In the genomic region with DNA sequence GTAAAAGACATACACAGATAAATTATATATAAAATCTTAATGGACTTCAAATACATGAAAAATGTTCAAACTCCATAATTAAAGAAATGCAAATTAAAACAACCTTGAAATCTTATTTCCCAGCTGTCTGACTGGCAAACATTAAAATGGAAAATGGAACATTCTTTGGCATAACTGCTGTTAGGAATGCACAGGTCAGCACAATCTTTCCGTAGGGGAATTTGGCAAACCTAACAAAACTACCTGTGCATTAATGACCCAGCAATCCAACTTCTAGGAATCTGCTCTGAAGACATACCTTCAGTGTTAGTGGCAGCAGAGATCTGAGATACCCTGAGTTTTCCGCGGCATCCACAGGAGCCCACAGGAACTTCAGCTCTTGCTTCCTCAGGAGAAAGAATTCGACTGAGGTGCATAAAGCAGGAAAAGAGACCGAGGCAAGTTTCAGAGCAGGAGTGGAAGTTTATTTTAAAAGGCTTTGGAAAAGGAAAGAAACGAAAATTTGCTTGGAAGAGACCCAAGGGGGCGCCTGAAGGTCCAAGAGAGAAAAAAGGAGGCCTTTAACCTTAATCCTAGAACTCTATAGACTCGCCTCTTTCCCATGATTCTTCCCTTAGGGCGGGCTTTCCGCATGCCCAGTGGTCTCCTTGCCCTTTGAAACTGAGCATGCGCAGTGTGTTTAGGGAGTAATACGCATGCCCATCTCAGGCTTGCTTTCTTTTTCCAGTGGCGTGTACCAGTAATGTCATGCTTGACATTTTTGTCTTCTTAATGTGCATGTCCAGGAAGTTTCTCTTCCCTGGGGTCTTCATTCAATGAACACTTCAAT, we compare ENCODE assay signal across 1 cellular context.
TF ChIP-seq lines count a peak whose summit lies in the region.

No MANE protein-coding gene starts in this region.

TF ChIP-seq in K562, 482 proteins besides CTCF, POLR2A, EP300 and RAD21 (continues in another document):
- TF ChIP-seq, protein P1, sequence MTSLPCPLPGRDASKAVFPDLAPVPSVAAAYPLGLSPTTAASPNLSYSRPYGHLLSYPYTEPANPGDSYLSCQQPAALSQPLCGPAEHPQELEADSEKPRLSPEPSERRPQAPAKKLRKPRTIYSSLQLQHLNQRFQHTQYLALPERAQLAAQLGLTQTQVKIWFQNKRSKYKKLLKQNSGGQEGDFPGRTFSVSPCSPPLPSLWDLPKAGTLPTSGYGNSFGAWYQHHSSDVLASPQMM (CRISPR knock-in tag; IDR thresholded peaks at IDR 0.05): no peak
- TF ChIP-seq NFXL1 (CRISPR knock-in tag; IDR thresholded peaks at IDR 0.05): no peak
- 0 out of 2 replicates have a peak, but pooled peaks have one; percentile 18 for TF ChIP-seq E2F3 (CRISPR knock-in tag; IDR thresholded peaks at IDR 0.05)
- TF ChIP-seq, protein P2, sequence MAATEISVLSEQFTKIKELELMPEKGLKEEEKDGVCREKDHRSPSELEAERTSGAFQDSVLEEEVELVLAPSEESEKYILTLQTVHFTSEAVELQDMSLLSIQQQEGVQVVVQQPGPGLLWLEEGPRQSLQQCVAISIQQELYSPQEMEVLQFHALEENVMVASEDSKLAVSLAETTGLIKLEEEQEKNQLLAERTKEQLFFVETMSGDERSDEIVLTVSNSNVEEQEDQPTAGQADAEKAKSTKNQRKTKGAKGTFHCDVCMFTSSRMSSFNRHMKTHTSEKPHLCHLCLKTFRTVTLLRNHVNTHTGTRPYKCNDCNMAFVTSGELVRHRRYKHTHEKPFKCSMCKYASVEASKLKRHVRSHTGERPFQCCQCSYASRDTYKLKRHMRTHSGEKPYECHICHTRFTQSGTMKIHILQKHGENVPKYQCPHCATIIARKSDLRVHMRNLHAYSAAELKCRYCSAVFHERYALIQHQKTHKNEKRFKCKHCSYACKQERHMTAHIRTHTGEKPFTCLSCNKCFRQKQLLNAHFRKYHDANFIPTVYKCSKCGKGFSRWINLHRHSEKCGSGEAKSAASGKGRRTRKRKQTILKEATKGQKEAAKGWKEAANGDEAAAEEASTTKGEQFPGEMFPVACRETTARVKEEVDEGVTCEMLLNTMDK (IDR thresholded peaks at IDR 0.05; ENCODE audit: borderline replicate concordance, insufficient read depth, low read depth, low read length, poor library complexity, severe bottlenecking): peak; percentile 32
- TF ChIP-seq, protein P3, sequence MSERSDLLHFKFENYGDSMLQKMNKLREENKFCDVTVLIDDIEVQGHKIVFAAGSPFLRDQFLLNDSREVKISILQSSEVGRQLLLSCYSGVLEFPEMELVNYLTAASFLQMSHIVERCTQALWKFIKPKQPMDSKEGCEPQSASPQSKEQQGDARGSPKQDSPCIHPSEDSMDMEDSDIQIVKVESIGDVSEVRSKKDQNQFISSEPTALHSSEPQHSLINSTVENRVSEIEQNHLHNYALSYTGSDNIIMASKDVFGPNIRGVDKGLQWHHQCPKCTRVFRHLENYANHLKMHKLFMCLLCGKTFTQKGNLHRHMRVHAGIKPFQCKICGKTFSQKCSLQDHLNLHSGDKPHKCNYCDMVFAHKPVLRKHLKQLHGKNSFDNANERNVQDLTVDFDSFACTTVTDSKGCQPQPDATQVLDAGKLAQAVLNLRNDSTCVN (CRISPR knock-in tag; IDR thresholded peaks at IDR 0.05): no peak
- TF ChIP-seq NR2C1 (IDR thresholded peaks at IDR 0.05): no peak
- TF ChIP-seq NR2C1 (tag; IDR thresholded peaks at IDR 0.05): peak; percentile 49; the same call in 1 of the 2 replicates
- TF ChIP-seq, protein P4, sequence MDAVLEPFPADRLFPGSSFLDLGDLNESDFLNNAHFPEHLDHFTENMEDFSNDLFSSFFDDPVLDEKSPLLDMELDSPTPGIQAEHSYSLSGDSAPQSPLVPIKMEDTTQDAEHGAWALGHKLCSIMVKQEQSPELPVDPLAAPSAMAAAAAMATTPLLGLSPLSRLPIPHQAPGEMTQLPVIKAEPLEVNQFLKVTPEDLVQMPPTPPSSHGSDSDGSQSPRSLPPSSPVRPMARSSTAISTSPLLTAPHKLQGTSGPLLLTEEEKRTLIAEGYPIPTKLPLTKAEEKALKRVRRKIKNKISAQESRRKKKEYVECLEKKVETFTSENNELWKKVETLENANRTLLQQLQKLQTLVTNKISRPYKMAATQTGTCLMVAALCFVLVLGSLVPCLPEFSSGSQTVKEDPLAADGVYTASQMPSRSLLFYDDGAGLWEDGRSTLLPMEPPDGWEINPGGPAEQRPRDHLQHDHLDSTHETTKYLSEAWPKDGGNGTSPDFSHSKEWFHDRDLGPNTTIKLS (IDR thresholded peaks at IDR 0.05; ENCODE audit: borderline replicate concordance, low read depth): no peak
- TF ChIP-seq NR2C2 (CRISPR knock-in tag; IDR thresholded peaks at IDR 0.05): no peak
- TF ChIP-seq NR2C2 (tag; IDR thresholded peaks at IDR 0.05): peak; percentile 87
- TF ChIP-seq ZNF316 (IDR thresholded peaks at IDR 0.05): peak; percentile 82
- no peak for TF ChIP-seq MCM7 (IDR thresholded peaks at IDR 0.05)
- TF ChIP-seq MAFF (IDR thresholded peaks at IDR 0.05; ENCODE audit: low read length): peak; percentile 61
- TF ChIP-seq ZNF644 (tag; IDR thresholded peaks at IDR 0.05; ENCODE audit: low read depth): 0 out of 2 replicates have a peak, but pooled peaks have one; percentile 28
- no peak for TF ChIP-seq ZNF143 (CRISPR knock-in tag; IDR thresholded peaks at IDR 0.05)
- TF ChIP-seq NRF1 (conservative IDR thresholded peaks at IDR 0.05 in 1 of 2, IDR thresholded peaks at IDR 0.05 in 1 of 2): peak; percentile 96
- TF ChIP-seq GABPA (tag; conservative IDR thresholded peaks at IDR 0.05; ENCODE audit: low read depth): peak; percentile 33; the same call in 1 of the 2 replicates
- no peak for TF ChIP-seq ZNF197 (CRISPR knock-in tag; IDR thresholded peaks at IDR 0.05; ENCODE audit: low read depth)
- TF ChIP-seq, protein P5, sequence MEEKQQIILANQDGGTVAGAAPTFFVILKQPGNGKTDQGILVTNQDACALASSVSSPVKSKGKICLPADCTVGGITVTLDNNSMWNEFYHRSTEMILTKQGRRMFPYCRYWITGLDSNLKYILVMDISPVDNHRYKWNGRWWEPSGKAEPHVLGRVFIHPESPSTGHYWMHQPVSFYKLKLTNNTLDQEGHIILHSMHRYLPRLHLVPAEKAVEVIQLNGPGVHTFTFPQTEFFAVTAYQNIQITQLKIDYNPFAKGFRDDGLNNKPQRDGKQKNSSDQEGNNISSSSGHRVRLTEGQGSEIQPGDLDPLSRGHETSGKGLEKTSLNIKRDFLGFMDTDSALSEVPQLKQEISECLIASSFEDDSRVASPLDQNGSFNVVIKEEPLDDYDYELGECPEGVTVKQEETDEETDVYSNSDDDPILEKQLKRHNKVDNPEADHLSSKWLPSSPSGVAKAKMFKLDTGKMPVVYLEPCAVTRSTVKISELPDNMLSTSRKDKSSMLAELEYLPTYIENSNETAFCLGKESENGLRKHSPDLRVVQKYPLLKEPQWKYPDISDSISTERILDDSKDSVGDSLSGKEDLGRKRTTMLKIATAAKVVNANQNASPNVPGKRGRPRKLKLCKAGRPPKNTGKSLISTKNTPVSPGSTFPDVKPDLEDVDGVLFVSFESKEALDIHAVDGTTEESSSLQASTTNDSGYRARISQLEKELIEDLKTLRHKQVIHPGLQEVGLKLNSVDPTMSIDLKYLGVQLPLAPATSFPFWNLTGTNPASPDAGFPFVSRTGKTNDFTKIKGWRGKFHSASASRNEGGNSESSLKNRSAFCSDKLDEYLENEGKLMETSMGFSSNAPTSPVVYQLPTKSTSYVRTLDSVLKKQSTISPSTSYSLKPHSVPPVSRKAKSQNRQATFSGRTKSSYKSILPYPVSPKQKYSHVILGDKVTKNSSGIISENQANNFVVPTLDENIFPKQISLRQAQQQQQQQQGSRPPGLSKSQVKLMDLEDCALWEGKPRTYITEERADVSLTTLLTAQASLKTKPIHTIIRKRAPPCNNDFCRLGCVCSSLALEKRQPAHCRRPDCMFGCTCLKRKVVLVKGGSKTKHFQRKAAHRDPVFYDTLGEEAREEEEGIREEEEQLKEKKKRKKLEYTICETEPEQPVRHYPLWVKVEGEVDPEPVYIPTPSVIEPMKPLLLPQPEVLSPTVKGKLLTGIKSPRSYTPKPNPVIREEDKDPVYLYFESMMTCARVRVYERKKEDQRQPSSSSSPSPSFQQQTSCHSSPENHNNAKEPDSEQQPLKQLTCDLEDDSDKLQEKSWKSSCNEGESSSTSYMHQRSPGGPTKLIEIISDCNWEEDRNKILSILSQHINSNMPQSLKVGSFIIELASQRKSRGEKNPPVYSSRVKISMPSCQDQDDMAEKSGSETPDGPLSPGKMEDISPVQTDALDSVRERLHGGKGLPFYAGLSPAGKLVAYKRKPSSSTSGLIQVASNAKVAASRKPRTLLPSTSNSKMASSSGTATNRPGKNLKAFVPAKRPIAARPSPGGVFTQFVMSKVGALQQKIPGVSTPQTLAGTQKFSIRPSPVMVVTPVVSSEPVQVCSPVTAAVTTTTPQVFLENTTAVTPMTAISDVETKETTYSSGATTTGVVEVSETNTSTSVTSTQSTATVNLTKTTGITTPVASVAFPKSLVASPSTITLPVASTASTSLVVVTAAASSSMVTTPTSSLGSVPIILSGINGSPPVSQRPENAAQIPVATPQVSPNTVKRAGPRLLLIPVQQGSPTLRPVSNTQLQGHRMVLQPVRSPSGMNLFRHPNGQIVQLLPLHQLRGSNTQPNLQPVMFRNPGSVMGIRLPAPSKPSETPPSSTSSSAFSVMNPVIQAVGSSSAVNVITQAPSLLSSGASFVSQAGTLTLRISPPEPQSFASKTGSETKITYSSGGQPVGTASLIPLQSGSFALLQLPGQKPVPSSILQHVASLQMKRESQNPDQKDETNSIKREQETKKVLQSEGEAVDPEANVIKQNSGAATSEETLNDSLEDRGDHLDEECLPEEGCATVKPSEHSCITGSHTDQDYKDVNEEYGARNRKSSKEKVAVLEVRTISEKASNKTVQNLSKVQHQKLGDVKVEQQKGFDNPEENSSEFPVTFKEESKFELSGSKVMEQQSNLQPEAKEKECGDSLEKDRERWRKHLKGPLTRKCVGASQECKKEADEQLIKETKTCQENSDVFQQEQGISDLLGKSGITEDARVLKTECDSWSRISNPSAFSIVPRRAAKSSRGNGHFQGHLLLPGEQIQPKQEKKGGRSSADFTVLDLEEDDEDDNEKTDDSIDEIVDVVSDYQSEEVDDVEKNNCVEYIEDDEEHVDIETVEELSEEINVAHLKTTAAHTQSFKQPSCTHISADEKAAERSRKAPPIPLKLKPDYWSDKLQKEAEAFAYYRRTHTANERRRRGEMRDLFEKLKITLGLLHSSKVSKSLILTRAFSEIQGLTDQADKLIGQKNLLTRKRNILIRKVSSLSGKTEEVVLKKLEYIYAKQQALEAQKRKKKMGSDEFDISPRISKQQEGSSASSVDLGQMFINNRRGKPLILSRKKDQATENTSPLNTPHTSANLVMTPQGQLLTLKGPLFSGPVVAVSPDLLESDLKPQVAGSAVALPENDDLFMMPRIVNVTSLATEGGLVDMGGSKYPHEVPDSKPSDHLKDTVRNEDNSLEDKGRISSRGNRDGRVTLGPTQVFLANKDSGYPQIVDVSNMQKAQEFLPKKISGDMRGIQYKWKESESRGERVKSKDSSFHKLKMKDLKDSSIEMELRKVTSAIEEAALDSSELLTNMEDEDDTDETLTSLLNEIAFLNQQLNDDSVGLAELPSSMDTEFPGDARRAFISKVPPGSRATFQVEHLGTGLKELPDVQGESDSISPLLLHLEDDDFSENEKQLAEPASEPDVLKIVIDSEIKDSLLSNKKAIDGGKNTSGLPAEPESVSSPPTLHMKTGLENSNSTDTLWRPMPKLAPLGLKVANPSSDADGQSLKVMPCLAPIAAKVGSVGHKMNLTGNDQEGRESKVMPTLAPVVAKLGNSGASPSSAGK (IDR thresholded peaks at IDR 0.05): peak; percentile 87
- 0 out of 2 replicates have a peak, but pooled peaks have one; percentile 8 for TF ChIP-seq MYC (IDR thresholded peaks at IDR 0.05; ENCODE audit: low read depth, low read length)
- TF ChIP-seq MYC (CRISPR knock-in tag; IDR thresholded peaks at IDR 0.05; ENCODE audit: borderline replicate concordance, low read depth): no peak
- TF ChIP-seq YBX1 (IDR thresholded peaks at IDR 0.05): no peak
- TF ChIP-seq MEIS2 (IDR thresholded peaks at IDR 0.05; ENCODE audit: partially characterized antibody): peak; percentile 84
- peak; percentile 86 for TF ChIP-seq L3MBTL2 (IDR thresholded peaks at IDR 0.05)
- no peak for TF ChIP-seq SMARCC2 (IDR thresholded peaks at IDR 0.05; ENCODE audit: low read depth)
- peak; percentile 28; the same call in 1 of the 2 replicates for TF ChIP-seq PHF8 (IDR thresholded peaks at IDR 0.05; ENCODE audit: borderline replicate concordance, low read length)
- peak; percentile 53; the same call in 1 of the 2 replicates for TF ChIP-seq C11orf30 (IDR thresholded peaks at IDR 0.05; ENCODE audit: low read depth)
- no peak for TF ChIP-seq FOXP1 (CRISPR knock-in tag; IDR thresholded peaks at IDR 0.05)
- TF ChIP-seq POLR2B (IDR thresholded peaks at IDR 0.05; ENCODE audit: low read depth, partially characterized antibody): peak; percentile 26
- TF ChIP-seq, protein P6, sequence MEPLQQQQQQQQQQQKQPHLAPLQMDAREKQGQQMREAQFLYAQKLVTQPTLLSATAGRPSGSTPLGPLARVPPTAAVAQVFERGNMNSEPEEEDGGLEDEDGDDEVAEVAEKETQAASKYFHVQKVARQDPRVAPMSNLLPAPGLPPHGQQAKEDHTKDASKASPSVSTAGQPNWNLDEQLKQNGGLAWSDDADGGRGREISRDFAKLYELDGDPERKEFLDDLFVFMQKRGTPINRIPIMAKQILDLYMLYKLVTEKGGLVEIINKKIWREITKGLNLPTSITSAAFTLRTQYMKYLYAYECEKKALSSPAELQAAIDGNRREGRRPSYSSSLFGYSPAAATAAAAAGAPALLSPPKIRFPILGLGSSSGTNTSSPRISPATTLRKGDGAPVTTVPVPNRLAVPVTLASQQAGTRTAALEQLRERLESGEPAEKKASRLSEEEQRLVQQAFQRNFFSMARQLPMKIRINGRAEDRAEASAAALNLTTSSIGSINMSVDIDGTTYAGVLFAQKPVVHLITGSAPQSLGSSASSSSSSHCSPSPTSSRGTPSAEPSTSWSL (CRISPR knock-in tag; IDR thresholded peaks at IDR 0.05; ENCODE audit: borderline replicate concordance): no peak
- TF ChIP-seq MAFK (IDR thresholded peaks at IDR 0.05; ENCODE audit: low read length): peak; percentile 73
- TF ChIP-seq CXXC5 (CRISPR knock-in tag; IDR thresholded peaks at IDR 0.05): peak; percentile 31; the same call in 1 of the 2 replicates
- 0 out of 2 replicates have a peak, but pooled peaks have one; percentile 19 for TF ChIP-seq ATF7 (IDR thresholded peaks at IDR 0.05)
- TF ChIP-seq EHMT2 (IDR thresholded peaks at IDR 0.05): peak; percentile 43; the same call in 1 of the 2 replicates
